Comparison of ENCODE assay signal across 14 cellular contexts in genomic region chr5:87113848-87114247, GRCh38.
DNase-seq lines count a peak whose midpoint lies in the region; ATAC-seq, FAIRE-seq and TF ChIP-seq lines count a peak whose summit lies in the region.
"Had no signal": no experiment of that assay in that cellular context is flagged by ENCODE, and none has a peak within 500 bp of the region (broad histone marks: within the 10 kb centered on the region; RNA-seq: fewer than 3 reads in every experiment).

No MANE protein-coding gene starts in this region.

- H4K20me1 ChIP-seq in BLaER1 (no peaks in the 10 kb centered on the region), MM.1S (ENCODE audit: insufficient read depth, low read length) (no peaks in the 10 kb centered on the region), astrocyte (ENCODE audit: insufficient read depth, low read length) (no peaks in the 10 kb centered on the region)

- H3K79me2 ChIP-seq in MM.1S (ENCODE audit: low read length) (no peaks in the 10 kb centered on the region), astrocyte (ENCODE audit: insufficient read depth, low read length) (no peaks in the 10 kb centered on the region)

- no peak for TF ChIP-seq POLR2A in heart left ventricle (IDR thresholded peaks at IDR 0.05)
- no peak for TF ChIP-seq POLR2A in esophagus squamous epithelium (IDR thresholded peaks at IDR 0.05)

- H3K4me3 Mint-ChIP-seq in astrocyte (ENCODE audit: unreplicated experiment) (no peak overlapping the region), mesothelial cell of epicardium (no peak overlapping the region)

- H3K4me2 ChIP-seq in BLaER1 = peak overlapping the region; percentile 75
- H3K4me2 ChIP-seq in MM.1S (ENCODE audit: low read depth, low read length) = peak overlapping the region; percentile 63
- peak overlapping the region; percentile 70 for H3K4me2 ChIP-seq in astrocyte (ENCODE audit: low read length)

- WGBS in heart left ventricle, 4 donors = 81 to 89% (median 84%) methylated on average over 3 of the region's 3 CpGs
- 44 to 66% methylated on average over 3 of the region's 3 CpGs for WGBS in esophagus squamous epithelium, 2 donors

- FAIRE-seq in astrocyte (lab: Jason Lieb, UNC) = peak; percentile 98
- FAIRE-seq: HepG2 had no signal

- TF ChIP-seq CTCF in MM.1S (IDR thresholded peaks at IDR 0.05; ENCODE audit: low read length) = no peak
- TF ChIP-seq CTCF in astrocyte (IDR thresholded peaks at IDR 0.05; ENCODE audit: insufficient read depth, low read depth, low read length) = no peak
- TF ChIP-seq CTCF in kidney epithelial cell (IDR thresholded peaks at IDR 0.05; ENCODE audit: insufficient read depth, low read length, poor library complexity, severe bottlenecking) = no peak
- no peak for TF ChIP-seq CTCF in mesothelial cell of epicardium (IDR thresholded peaks at IDR 0.05; ENCODE audit: unreplicated experiment)
- TF ChIP-seq CTCF in heart left ventricle (IDR thresholded peaks at IDR 0.05) = no peak
- TF ChIP-seq CTCF in esophagus squamous epithelium (IDR thresholded peaks at IDR 0.05) = no peak

- H3K9me3 ChIP-seq in BLaER1 (peaks cover 4% of the 10 kb centered on the region), MM.1S (replicated peaks; ENCODE audit: insufficient read depth, low read length) (no peaks in the 10 kb centered on the region), astrocyte (ENCODE audit: insufficient read depth, low read depth, low read length) (no peaks in the 10 kb centered on the region), heart left ventricle (no peaks in the 10 kb centered on the region), esophagus squamous epithelium (no peaks in the 10 kb centered on the region)
- H3K9me3 ChIP-seq: Peyer's patch, tibial artery had no signal

- H3F3A ChIP-seq in MM.1S (ENCODE audit: insufficient read depth, low read length) = peaks cover 26% of the 10 kb centered on the region

- no peak for ATAC-seq in GM21825 (IDR thresholded peaks at IDR 0.05; ENCODE audit: unreplicated experiment)
- ATAC-seq in heart left ventricle = no peak
- ATAC-seq: HepG2 had no signal

- H3K4me3 ChIP-seq in BLaER1 = peak overlapping the region; percentile 46; the same call in 1 of the 2 replicates
- peak overlapping the region; percentile 23 for H3K4me3 ChIP-seq in MM.1S (ENCODE audit: low read length)
- H3K4me3 ChIP-seq in astrocyte (ENCODE audit: insufficient read depth, low read depth, low read length) = no peak overlapping the region
- H3K4me3 ChIP-seq in kidney epithelial cell (ENCODE audit: low read depth, low read length) = no peak overlapping the region
- H3K4me3 ChIP-seq in heart left ventricle = no peak overlapping the region
- no peak overlapping the region for H3K4me3 ChIP-seq in esophagus squamous epithelium
- H3K4me3 ChIP-seq: Peyer's patch, tibial artery had no signal

- peak overlapping the region; percentile 45; the same call in 1 of the 2 replicates for H3K27ac ChIP-seq in BLaER1
- peak overlapping the region; percentile 71 for H3K27ac ChIP-seq in MM.1S (ENCODE audit: low read length)
- H3K27ac ChIP-seq in astrocyte (ENCODE audit: low read depth, low read length) = peak overlapping the region; percentile 87
- no peak overlapping the region for H3K27ac ChIP-seq in heart left ventricle
- H3K27ac ChIP-seq in esophagus squamous epithelium = no peak overlapping the region
- H3K27ac ChIP-seq: Peyer's patch, tibial artery had no signal

- intact Hi-C loops in heart left ventricle (cut with DNase I) = no loop called here
- intact Hi-C loops in esophagus squamous epithelium (cut with DNase I) = no loop called here

- H3K27me3 Mint-ChIP-seq in astrocyte (ENCODE audit: low read depth, unreplicated experiment) (no peaks in the 10 kb centered on the region), mesothelial cell of epicardium (ENCODE audit: low read depth) (no peaks in the 10 kb centered on the region)

- H3K27ac Mint-ChIP-seq in astrocyte (ENCODE audit: unreplicated experiment) (peak overlapping the region; percentile 79), mesothelial cell of epicardium (no peak overlapping the region)
- H3K27ac Mint-ChIP-seq: activated T-helper 2 cell treated with anti-CD3 and anti-CD28 coated beads, Interferon-gamma antibody, Interleukin-2, Interleukin-4, amounts not matched to agents 10 μg/mL and 5 μg/mL and 100 μg/mL, durations not matched to agents 14 hours and 24 hours and 36 hours had no signal

- no peaks in the 10 kb centered on the region for H3K36me3 ChIP-seq in BLaER1
- no peaks in the 10 kb centered on the region for H3K36me3 ChIP-seq in MM.1S (replicated peaks; ENCODE audit: insufficient read depth, low read length)
- no peaks in the 10 kb centered on the region for H3K36me3 ChIP-seq in astrocyte (ENCODE audit: insufficient read depth, low read length)
- no peaks in the 10 kb centered on the region for H3K36me3 ChIP-seq in kidney epithelial cell (ENCODE audit: control insufficient read depth, insufficient read depth, low read length)
- H3K36me3 ChIP-seq in heart left ventricle = no peaks in the 10 kb centered on the region
- H3K36me3 ChIP-seq in esophagus squamous epithelium = no peaks in the 10 kb centered on the region
- H3K36me3 ChIP-seq: Peyer's patch, tibial artery had no signal

- H3K36me3 Mint-ChIP-seq in astrocyte (ENCODE audit: low read depth, unreplicated experiment) (no peaks in the 10 kb centered on the region), mesothelial cell of epicardium (no peaks in the 10 kb centered on the region)

- H3K4me1 ChIP-seq in BLaER1 = peaks cover 32% of the 10 kb centered on the region
- H3K4me1 ChIP-seq in MM.1S (ENCODE audit: low read length) = peaks cover 52% of the 10 kb centered on the region
- peaks cover 27% of the 10 kb centered on the region for H3K4me1 ChIP-seq in astrocyte (ENCODE audit: insufficient read depth, low read length)
- no peaks in the 10 kb centered on the region for H3K4me1 ChIP-seq in heart left ventricle
- H3K4me1 ChIP-seq in esophagus squamous epithelium = no peaks in the 10 kb centered on the region
- H3K4me1 ChIP-seq: Peyer's patch, tibial artery had no signal

- H2AFZ ChIP-seq in MM.1S (ENCODE audit: low read length) = 0 out of 2 replicates have a peak overlapping the region, but pooled peaks have one; percentile 18
- no peak overlapping the region for H2AFZ ChIP-seq in astrocyte (ENCODE audit: low read depth, low read length)

- H3K4me1 Mint-ChIP-seq in astrocyte (ENCODE audit: low read depth, unreplicated experiment) (peaks cover 32% of the 10 kb centered on the region), mesothelial cell of epicardium (no peaks in the 10 kb centered on the region)

- H3K9ac ChIP-seq in BLaER1 (no peak overlapping the region), MM.1S (ENCODE audit: low read length) (peak overlapping the region; percentile 32; the same call in 1 of the 2 replicates), astrocyte (ENCODE audit: low read length) (peak overlapping the region; percentile 59)

- H3K27me3 ChIP-seq in BLaER1 (no peaks in the 10 kb centered on the region), MM.1S (replicated peaks; ENCODE audit: insufficient read depth, low read length) (no peaks in the 10 kb centered on the region), astrocyte (ENCODE audit: insufficient read depth, low read length) (no peaks in the 10 kb centered on the region), kidney epithelial cell (ENCODE audit: control insufficient read depth, insufficient read depth, low read length) (no peaks in the 10 kb centered on the region), heart left ventricle (no peaks in the 10 kb centered on the region), esophagus squamous epithelium (no peaks in the 10 kb centered on the region)
- H3K27me3 ChIP-seq: Peyer's patch, tibial artery had no signal

- H3K9me2 ChIP-seq in MM.1S (replicated peaks; ENCODE audit: insufficient read depth, low read length) = no peaks in the 10 kb centered on the region

- peaks cover 2% of the 10 kb centered on the region for H3K9me3 Mint-ChIP-seq in astrocyte (ENCODE audit: unreplicated experiment)
- H3K9me3 Mint-ChIP-seq in mesothelial cell of epicardium = no peaks in the 10 kb centered on the region
- H3K9me3 Mint-ChIP-seq: activated T-helper 2 cell treated with anti-CD3 and anti-CD28 coated beads, Interferon-gamma antibody, Interleukin-2, Interleukin-4, amounts not matched to agents 10 μg/mL and 5 μg/mL and 100 μg/mL, durations not matched to agents 14 hours and 24 hours and 36 hours had no signal

- DNase-seq in MM.1S = no peak
- DNase-seq in astrocyte (ENCODE audit: low read depth) = peak; percentile 95
- peak; percentile 70 for DNase-seq in kidney epithelial cell (ENCODE audit: low read depth)
- DNase-seq in mesothelial cell of epicardium (ENCODE audit: low spot score in 2 of 2, unreplicated experiment in 2 of 2) = no peak
- DNase-seq in heart left ventricle = no peak
- no peak for DNase-seq in esophagus squamous epithelium (lab: John Stamatoyannopoulos, UW)
- DNase-seq: cortex of kidney, NCI-H2029 treated with DMSO at 0.1 percent for 48 hours, Peyer's patch, tibial artery had no signal

Comparison
In these comparisons a context has a peak if more than half of its experiments do, and no peak if none do; other contexts are left out.
1. H3K27ac ChIP-seq: peak in BLaER1 (single experiment), MM.1S (single experiment) and astrocyte (single experiment); none in heart left ventricle (0 of 12) and esophagus squamous epithelium (0 of 4).
2. H3K4me3 ChIP-seq: peak in BLaER1 (single experiment) and MM.1S (single experiment); none in astrocyte (single experiment), kidney epithelial cell (single experiment), heart left ventricle (0 of 12) and esophagus squamous epithelium (0 of 4).
3. DNase-seq: peak in astrocyte (single experiment) and kidney epithelial cell (single experiment); none in MM.1S (single experiment), mesothelial cell of epicardium (0 of 2), heart left ventricle (0 of 5) and esophagus squamous epithelium (single experiment).
4. Peak in every context shown above with its lines, with median percentiles within 50 percentile points of each other: H3K4me2 ChIP-seq.